Comparison of ENCODE assay signal across 18 cellular contexts in genomic region chr21:32515869-32516268, GRCh38.
A peak's percentile ranks its signal among the peaks of the same experiment; 100 is the strongest.
DNase-seq lines count a peak whose midpoint lies in the region; ATAC-seq, FAIRE-seq and TF ChIP-seq lines count a peak whose summit lies in the region.
"Had no signal": no experiment of that assay in that cellular context is flagged by ENCODE, and none has a peak within 500 bp of the region (broad histone marks: within the 10 kb centered on the region; RNA-seq: fewer than 3 reads in every experiment).

No MANE protein-coding gene starts in this region.

- BruUV-seq in endothelial cell of umbilical vein (replicated peaks; lab: Mats Ljungman, UMichigan): no TSS peak

- H3K79me2 ChIP-seq in endothelial cell of umbilical vein (ENCODE audit: control insufficient read depth, insufficient read depth, low read length) (no peaks in the 10 kb centered on the region), smooth muscle cell (ENCODE audit: low read depth) (no peaks in the 10 kb centered on the region)

- peaks cover 3% of the 10 kb centered on the region for H3F3A ChIP-seq in smooth muscle cell (ENCODE audit: low read depth)

- 75% methylated on average over 5 of the region's 5 CpGs for WGBS in smooth muscle cell (ENCODE audit: low lambda C conversion rate)

- CTCF ChIA-PET in endothelial cell of umbilical vein (lab: Charles Lee): interaction anchor here (0.8 to 4.0 kb wide), 11 partner anchors 9 to 112 kb away, joined by 3 to 35 read pairs (median 8); partner anchors contain the start of gene EVA1C

- POLR2A ChIA-PET in endothelial cell of umbilical vein (lab: Charles Lee): interaction anchor here (0.7 to 0.9 kb wide), 3 partner anchors 16 to 96 kb away, joined by 3 to 4 read pairs (median 3); partner anchors contain the start of gene CFAP298

- H2AFZ ChIP-seq in endothelial cell of umbilical vein (ENCODE audit: low read depth, low read length) (no peak overlapping the region), smooth muscle cell (ENCODE audit: low read depth) (no peak overlapping the region)

- H3K9me3 ChIP-seq in endothelial cell of umbilical vein (replicated peaks; ENCODE audit: control insufficient read depth, insufficient read depth, low read length) (no peaks in the 10 kb centered on the region), smooth muscle cell (replicated peaks; ENCODE audit: low read depth) (no peaks in the 10 kb centered on the region), Peyer's patch (peaks cover 0 to 6% (median 2%) of the 10 kb centered on the region in 4 donors)
- H3K9me3 ChIP-seq: stomach had no signal

- no peaks in the 10 kb centered on the region for H3K9me1 ChIP-seq in endothelial cell of umbilical vein (replicated peaks; ENCODE audit: control insufficient read depth, extremely low read depth, insufficient read depth, low read length)

- TF ChIP-seq POLR2A in endothelial cell of umbilical vein (IDR thresholded peaks at IDR 0.05; ENCODE audit: low read depth, low read length): no peak
- no peak for TF ChIP-seq POLR2A in GM12891 (IDR thresholded peaks at IDR 0.05; ENCODE audit: low read depth, low read length)
- no peak for TF ChIP-seq POLR2A in Peyer's patch (IDR thresholded peaks at IDR 0.05)

- TF ChIP-seq CTCF in endothelial cell of umbilical vein (IDR thresholded peaks at IDR 0.05; ENCODE audit: extremely low read depth in 1 of 2, insufficient read depth in 1 of 2, low read depth in 1 of 2, low read length in 2 of 2) (no peak), smooth muscle cell (IDR thresholded peaks at IDR 0.05; ENCODE audit: borderline replicate concordance, insufficient read depth, poor library complexity, severe bottlenecking) (no peak), Peyer's patch (IDR thresholded peaks at IDR 0.05) (no peak)

- H3K36me3 ChIP-seq in endothelial cell of umbilical vein (ENCODE audit: control insufficient read depth in 2 of 2, extremely low read depth in 1 of 2, insufficient read depth in 2 of 2, low read length in 2 of 2) (no peaks in the 10 kb centered on the region), smooth muscle cell (ENCODE audit: low read depth) (no peaks in the 10 kb centered on the region), Peyer's patch (no peaks in the 10 kb centered on the region)

- H3K4me1 ChIP-seq in endothelial cell of umbilical vein (ENCODE audit: control insufficient read depth, extremely low read depth, insufficient read depth, low read length) (peaks cover 35% of the 10 kb centered on the region), smooth muscle cell (ENCODE audit: low read depth) (no peaks in the 10 kb centered on the region), Peyer's patch (no peaks in the 10 kb centered on the region)

- FAIRE-seq in endothelial cell of umbilical vein (lab: Jason Lieb, UNC): no peak
- FAIRE-seq in GM12891 (lab: Jason Lieb, UNC): no peak
- FAIRE-seq: A204.1, urothelium cell line had no signal

- H3K4me3 ChIP-seq in endothelial cell of umbilical vein (replicated peaks in 1 of 3; ENCODE audit: insufficient read depth in 1 of 3, low read depth in 1 of 3, low read length in 3 of 3) (no peak overlapping the region), smooth muscle cell (no peak overlapping the region), Peyer's patch (no peak overlapping the region)
- H3K4me3 ChIP-seq: stomach had no signal

- dilution Hi-C loops in endothelial cell of umbilical vein (cut with MboI; ENCODE audit: extremely low pct_ligation_motif_present, low sequenced_read_pairs): no loop called here

- H4K20me1 ChIP-seq in endothelial cell of umbilical vein (replicated peaks; ENCODE audit: control insufficient read depth, extremely low read depth, insufficient read depth, low read length): no peaks in the 10 kb centered on the region
- no peaks in the 10 kb centered on the region for H4K20me1 ChIP-seq in smooth muscle cell (ENCODE audit: low read depth)

- H3K9ac ChIP-seq in endothelial cell of umbilical vein (replicated peaks; ENCODE audit: extremely low read depth, insufficient read depth, low read length) (peak overlapping the region; percentile 96), smooth muscle cell (ENCODE audit: low read depth) (no peak overlapping the region)

- H3K27me3 ChIP-seq in endothelial cell of umbilical vein (ENCODE audit: control insufficient read depth in 2 of 2, insufficient read depth in 2 of 2, low read length in 2 of 2): no peaks in the 10 kb centered on the region
- H3K27me3 ChIP-seq in smooth muscle cell (ENCODE audit: low read depth): no peaks in the 10 kb centered on the region
- no peaks in the 10 kb centered on the region for H3K27me3 ChIP-seq in Peyer's patch
- H3K27me3 ChIP-seq: stomach had no signal

- H3K27ac ChIP-seq in endothelial cell of umbilical vein (ENCODE audit: insufficient read depth, low read depth, low read length) (peak overlapping the region; percentile 99), smooth muscle cell (ENCODE audit: low read depth) (peak overlapping the region; percentile 72), Peyer's patch (no peak overlapping the region)

- H3K4me2 ChIP-seq in endothelial cell of umbilical vein (ENCODE audit: insufficient read depth, low read length): peak overlapping the region; percentile 25
- no peak overlapping the region for H3K4me2 ChIP-seq in smooth muscle cell

- no peak for ATAC-seq in HG02623 (IDR thresholded peaks at IDR 0.05; ENCODE audit: unreplicated experiment)

- DNase-seq in SIG-M5 treated with dmso at 0.1 percent for 504 hours (lab: John Stamatoyannopoulos, UW; ENCODE audit: unreplicated experiment) (peak; percentile 24), SIG-M5 (lab: John Stamatoyannopoulos, UW) (no peak), OCI-M1 (lab: John Stamatoyannopoulos, UW) (peak; percentile 42), endothelial cell of umbilical vein (ENCODE audit: low read depth, low spot score) (peak; percentile 34), smooth muscle cell (lab: John Stamatoyannopoulos, UW; ENCODE audit: unreplicated experiment) (no peak), GM12891 (ENCODE audit: insufficient read length, low spot score) (no peak), Peyer's patch (no peak)
- DNase-seq: activated CD4-positive, alpha-beta T cell treated with anti-CD3 and anti-CD28 coated beads for 36 hours; activated gamma-delta T cell; CD4-positive, alpha-beta T cell; DMS79 treated with DMSO at 0.1 percent for 48 hours; left cardiac atrium; NCI-H187; NCI-H446 treated with DMSO at 0.1 percent for 48 hours; stomach had no signal

- intact Hi-C loops in endothelial cell of umbilical vein (cut with micrococcal nuclease): no loop called here

TF ChIP-seq in endothelial cell of umbilical vein, 7 proteins besides CTCF, POLR2A, EP300 and RAD21:
- no peak for TF ChIP-seq POLR2AphosphoS5 (IDR thresholded peaks at IDR 0.05; ENCODE audit: insufficient read depth, low read depth, low read length)
- TF ChIP-seq MAX (IDR thresholded peaks at IDR 0.05; ENCODE audit: insufficient read depth, insufficient read length): no peak
- TF ChIP-seq FOS (IDR thresholded peaks at IDR 0.05; ENCODE audit: borderline replicate concordance, insufficient read depth, low read length): no peak
- no peak for TF ChIP-seq MYC (IDR thresholded peaks at IDR 0.05; ENCODE audit: low read depth, low read length)
- TF ChIP-seq EZH2 (IDR thresholded peaks at IDR 0.05; ENCODE audit: borderline replicate concordance, low read depth, low read length, severe bottlenecking): no peak
- TF ChIP-seq GATA2 (IDR thresholded peaks at IDR 0.05; ENCODE audit: insufficient read depth, insufficient read length, low read depth, low read length): no peak
- no peak for TF ChIP-seq JUN (IDR thresholded peaks at IDR 0.05; ENCODE audit: borderline replicate concordance, insufficient read depth, insufficient read length, low read depth)

TF ChIP-seq in GM12891, 5 proteins besides CTCF, POLR2A, EP300 and RAD21:
- TF ChIP-seq POLR2AphosphoS5 (IDR thresholded peaks at IDR 0.05; ENCODE audit: low read depth, low read length): no peak
- no peak for TF ChIP-seq PAX5 (IDR thresholded peaks at IDR 0.05; ENCODE audit: insufficient read depth, low read length, severe bottlenecking)
- TF ChIP-seq SPI1 (IDR thresholded peaks at IDR 0.05; ENCODE audit: low read depth, low read length): no peak
- TF ChIP-seq POU2F2 (IDR thresholded peaks at IDR 0.05; ENCODE audit: low read depth, low read length): no peak
- TF ChIP-seq TAF1 (IDR thresholded peaks at IDR 0.05; ENCODE audit: low read depth, low read length): no peak
TF ChIP-seq in GM12891: peak in this region for 0.

Comparison
In these comparisons a context has a peak if more than half of its experiments do, and no peak if none do; other contexts are left out.
1. DNase-seq: peak in SIG-M5 treated with dmso at 0.1 percent for 504 hours (single experiment), OCI-M1 (single experiment) and endothelial cell of umbilical vein (single experiment); none in SIG-M5 (single experiment), smooth muscle cell (single experiment), GM12891 (single experiment) and Peyer's patch (0 of 3).
2. H3K27ac ChIP-seq: peak in endothelial cell of umbilical vein (single experiment) and smooth muscle cell (single experiment); none in Peyer's patch (0 of 4).